ENCODE assay signal across 15 cellular contexts in the genomic region with DNA sequence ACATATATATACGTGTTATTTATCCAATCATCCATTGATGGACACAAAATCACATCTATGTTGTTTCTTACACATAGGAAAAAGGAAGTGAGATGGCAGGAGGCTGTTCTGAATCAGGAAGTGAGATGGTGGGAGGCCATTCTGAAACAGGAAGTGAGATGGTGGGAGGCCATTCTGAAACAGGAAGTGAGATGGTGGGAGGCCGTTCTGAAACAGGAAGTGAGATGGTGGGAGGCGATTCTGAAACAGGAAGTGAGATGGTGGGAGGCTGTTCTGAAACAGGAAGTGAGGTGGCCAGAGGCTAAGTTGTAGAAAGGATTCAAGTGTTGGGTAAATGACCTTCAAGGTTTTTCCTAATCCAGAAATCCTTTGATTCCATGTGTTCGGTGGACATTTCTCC.
DNase-seq lines count a peak whose midpoint lies in the region; ATAC-seq, FAIRE-seq and TF ChIP-seq lines count a peak whose summit lies in the region.
"Had no signal": no experiment of that assay in that cellular context is flagged by ENCODE, and none has a peak within 500 bp of the region (broad histone marks: within the 10 kb centered on the region; RNA-seq: fewer than 3 reads in every experiment).

No MANE protein-coding gene starts in this region.

- DNase-seq in A549 (ENCODE audit: low read depth in 1 of 2, low spot score in 1 of 2) (peak; percentile 26 to 68), GF-D8 (lab: John Stamatoyannopoulos, UW) (peak; percentile 89), NOMO-1 treated with DMSO at 0.1 percent for 48 hours (lab: John Stamatoyannopoulos, UW; ENCODE audit: unreplicated experiment) (peak; percentile 88), NCI-H524 (lab: John Stamatoyannopoulos, UW) (no peak)
- DNase-seq in activated CD8-positive, alpha-beta T cell treated with anti-CD3 and anti-CD28 coated beads, Interleukin-2, amount 10 ng/mL, durations not matched to agents 7 days and 5 days, result peak; percentile 34
- DNase-seq: activated CD4-positive, alpha-beta T cell treated with anti-CD3 and anti-CD28 coated beads, Interleukin-2, amount 50 U/mL, for 4 hours; activated naive CD4-positive, alpha-beta T cell; H9; IMR-90; stimulated activated CD4-positive, alpha-beta T cell treated with anti-CD3 and anti-CD28 coated beads, Interleukin-2, amount 100 ng/mL, for 24 hours; SW 1271 had no signal

- TF ChIP-seq EP300 in A549 (IDR thresholded peaks at IDR 0.05), result no peak

- no peak for TF ChIP-seq CTCF in A549 (IDR thresholded peaks at IDR 0.05)

- TF ChIP-seq RAD21 in A549 (conservative IDR thresholded peaks at IDR 0.05 in 1 of 2, IDR thresholded peaks at IDR 0.05 in 1 of 2), result no peak

- H3K4me3 ChIP-seq in A549, result no peak overlapping the region

- H3K4me3 Mint-ChIP-seq in activated CD8-positive, alpha-beta T cell treated with anti-CD3 and anti-CD28 coated beads, Interleukin-2, amount 10 ng/mL, durations not matched to agents 7 days and 5 days, result no peak overlapping the region
- H3K4me3 Mint-ChIP-seq: CD14-positive monocyte, H9 had no signal

- H3K9me3 ChIP-seq in A549, result peaks cover 17% of the 10 kb centered on the region

- POLR2A ChIA-PET in A549 (lab: Yijun Ruan, JAX), result no interaction called here
- POLR2A ChIA-PET in activated CD8-positive, alpha-beta T cell treated with anti-CD3 and anti-CD28 coated beads, Interleukin-2, amount 10 ng/mL, durations not matched to agents 7 days and 5 days (lab: Charles Lee), result no interaction called here

- no peak for TF ChIP-seq POLR2A in A549 (IDR thresholded peaks at IDR 0.05; ENCODE audit: low read length)

- peak overlapping the region; percentile 67 for H3K27ac Mint-ChIP-seq in activated CD8-positive, alpha-beta T cell treated with anti-CD3 and anti-CD28 coated beads, Interleukin-2, amount 10 ng/mL, durations not matched to agents 7 days and 5 days
- H3K27ac Mint-ChIP-seq: H9 had no signal

- peaks cover 5% of the 10 kb centered on the region for H3K36me3 Mint-ChIP-seq in activated CD8-positive, alpha-beta T cell treated with anti-CD3 and anti-CD28 coated beads, Interleukin-2, amount 10 ng/mL, durations not matched to agents 7 days and 5 days (ENCODE audit: low read depth)
- H3K36me3 Mint-ChIP-seq: CD14-positive monocyte had no signal

- FAIRE-seq in A549 (lab: Jason Lieb, UNC), result no peak

- 0 out of 3 replicates have a peak, but pooled peaks cover 6% of the 10 kb centered on the region for H3K4me1 ChIP-seq in A549

- H3K9me3 Mint-ChIP-seq in activated CD8-positive, alpha-beta T cell treated with anti-CD3 and anti-CD28 coated beads, Interleukin-2, amount 10 ng/mL, durations not matched to agents 7 days and 5 days (ENCODE audit: insufficient read depth), result peaks cover 17% of the 10 kb centered on the region

- H3K4me2 ChIP-seq in A549, result no peak overlapping the region

- CTCF ChIA-PET in A549 (lab: Yijun Ruan, JAX), result no interaction called here
- CTCF ChIA-PET in activated CD8-positive, alpha-beta T cell treated with anti-CD3 and anti-CD28 coated beads, Interleukin-2, amount 10 ng/mL, durations not matched to agents 7 days and 5 days (lab: Charles Lee), result no interaction called here

- H3K4me1 Mint-ChIP-seq in activated CD8-positive, alpha-beta T cell treated with anti-CD3 and anti-CD28 coated beads, Interleukin-2, amount 10 ng/mL, durations not matched to agents 7 days and 5 days (ENCODE audit: low read depth), result peaks cover 7% of the 10 kb centered on the region
- H3K4me1 Mint-ChIP-seq: CD14-positive monocyte had no signal

- ATAC-seq in A549 (no peak), GM21786 (IDR thresholded peaks at IDR 0.05; ENCODE audit: unreplicated experiment) (no peak), GM18909 (IDR thresholded peaks at IDR 0.05; ENCODE audit: poor library complexity, unreplicated experiment) (no peak), HG03439 (IDR thresholded peaks at IDR 0.05; ENCODE audit: unreplicated experiment) (no peak)
- ATAC-seq in activated CD8-positive, alpha-beta T cell treated with anti-CD3 and anti-CD28 coated beads, Interleukin-2, amount 10 ng/mL, durations not matched to agents 7 days and 5 days, result no peak

- H3K27me3 Mint-ChIP-seq in activated CD8-positive, alpha-beta T cell treated with anti-CD3 and anti-CD28 coated beads, Interleukin-2, amount 10 ng/mL, durations not matched to agents 7 days and 5 days (ENCODE audit: low read depth), result no peaks in the 10 kb centered on the region

- 10% methylated on average over 4 of the region's 4 CpGs for WGBS in A549 (ENCODE audit: missing lambda C conversion rate)

- H3K27ac ChIP-seq in A549, result no peak overlapping the region

TF ChIP-seq in A549, 52 proteins besides CTCF, POLR2A, EP300 and RAD21 (continues in another document):
- TF ChIP-seq CBX2 (IDR thresholded peaks at IDR 0.05; ENCODE audit: borderline replicate concordance, low read depth), result no peak
- no peak for TF ChIP-seq RCOR1 (IDR thresholded peaks at IDR 0.05; ENCODE audit: low read depth, low read length)
- no peak for TF ChIP-seq FOSB (CRISPR knock-in tag; IDR thresholded peaks at IDR 0.05)
- TF ChIP-seq FOXS1 (CRISPR knock-in tag; IDR thresholded peaks at IDR 0.05), result no peak
- TF ChIP-seq, protein P1, sequence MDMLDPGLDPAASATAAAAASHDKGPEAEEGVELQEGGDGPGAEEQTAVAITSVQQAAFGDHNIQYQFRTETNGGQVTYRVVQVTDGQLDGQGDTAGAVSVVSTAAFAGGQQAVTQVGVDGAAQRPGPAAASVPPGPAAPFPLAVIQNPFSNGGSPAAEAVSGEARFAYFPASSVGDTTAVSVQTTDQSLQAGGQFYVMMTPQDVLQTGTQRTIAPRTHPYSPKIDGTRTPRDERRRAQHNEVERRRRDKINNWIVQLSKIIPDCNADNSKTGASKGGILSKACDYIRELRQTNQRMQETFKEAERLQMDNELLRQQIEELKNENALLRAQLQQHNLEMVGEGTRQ (IDR thresholded peaks at IDR 0.05), result no peak
- TF ChIP-seq, protein P2, sequence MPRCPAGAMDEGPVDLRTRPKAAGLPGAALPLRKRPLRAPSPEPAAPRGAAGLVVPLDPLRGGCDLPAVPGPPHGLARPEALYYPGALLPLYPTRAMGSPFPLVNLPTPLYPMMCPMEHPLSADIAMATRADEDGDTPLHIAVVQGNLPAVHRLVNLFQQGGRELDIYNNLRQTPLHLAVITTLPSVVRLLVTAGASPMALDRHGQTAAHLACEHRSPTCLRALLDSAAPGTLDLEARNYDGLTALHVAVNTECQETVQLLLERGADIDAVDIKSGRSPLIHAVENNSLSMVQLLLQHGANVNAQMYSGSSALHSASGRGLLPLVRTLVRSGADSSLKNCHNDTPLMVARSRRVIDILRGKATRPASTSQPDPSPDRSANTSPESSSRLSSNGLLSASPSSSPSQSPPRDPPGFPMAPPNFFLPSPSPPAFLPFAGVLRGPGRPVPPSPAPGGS (IDR thresholded peaks at IDR 0.05), result no peak
- no peak for TF ChIP-seq SMC3 (IDR thresholded peaks at IDR 0.05)
- no peak for TF ChIP-seq POLR2AphosphoS2 (conservative IDR thresholded peaks at IDR 0.05; ENCODE audit: low read length)
- TF ChIP-seq, protein P3, sequence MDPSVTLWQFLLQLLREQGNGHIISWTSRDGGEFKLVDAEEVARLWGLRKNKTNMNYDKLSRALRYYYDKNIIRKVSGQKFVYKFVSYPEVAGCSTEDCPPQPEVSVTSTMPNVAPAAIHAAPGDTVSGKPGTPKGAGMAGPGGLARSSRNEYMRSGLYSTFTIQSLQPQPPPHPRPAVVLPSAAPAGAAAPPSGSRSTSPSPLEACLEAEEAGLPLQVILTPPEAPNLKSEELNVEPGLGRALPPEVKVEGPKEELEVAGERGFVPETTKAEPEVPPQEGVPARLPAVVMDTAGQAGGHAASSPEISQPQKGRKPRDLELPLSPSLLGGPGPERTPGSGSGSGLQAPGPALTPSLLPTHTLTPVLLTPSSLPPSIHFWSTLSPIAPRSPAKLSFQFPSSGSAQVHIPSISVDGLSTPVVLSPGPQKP (IDR thresholded peaks at IDR 0.05; ENCODE audit: low read depth, low read length), result no peak
- TF ChIP-seq, protein P4, sequence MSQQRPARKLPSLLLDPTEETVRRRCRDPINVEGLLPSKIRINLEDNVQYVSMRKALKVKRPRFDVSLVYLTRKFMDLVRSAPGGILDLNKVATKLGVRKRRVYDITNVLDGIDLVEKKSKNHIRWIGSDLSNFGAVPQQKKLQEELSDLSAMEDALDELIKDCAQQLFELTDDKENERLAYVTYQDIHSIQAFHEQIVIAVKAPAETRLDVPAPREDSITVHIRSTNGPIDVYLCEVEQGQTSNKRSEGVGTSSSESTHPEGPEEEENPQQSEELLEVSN (IDR thresholded peaks at IDR 0.05; ENCODE audit: borderline replicate concordance, low read depth), result no peak
- no peak for TF ChIP-seq TP53 (CRISPR knock-in tag; IDR thresholded peaks at IDR 0.05)
- TF ChIP-seq NPAS2 (CRISPR knock-in tag; IDR thresholded peaks at IDR 0.05; ENCODE audit: borderline replicate concordance), result no peak
- no peak for TF ChIP-seq PHF8 (IDR thresholded peaks at IDR 0.05; ENCODE audit: borderline replicate concordance, low read depth)
- TF ChIP-seq, protein P5, sequence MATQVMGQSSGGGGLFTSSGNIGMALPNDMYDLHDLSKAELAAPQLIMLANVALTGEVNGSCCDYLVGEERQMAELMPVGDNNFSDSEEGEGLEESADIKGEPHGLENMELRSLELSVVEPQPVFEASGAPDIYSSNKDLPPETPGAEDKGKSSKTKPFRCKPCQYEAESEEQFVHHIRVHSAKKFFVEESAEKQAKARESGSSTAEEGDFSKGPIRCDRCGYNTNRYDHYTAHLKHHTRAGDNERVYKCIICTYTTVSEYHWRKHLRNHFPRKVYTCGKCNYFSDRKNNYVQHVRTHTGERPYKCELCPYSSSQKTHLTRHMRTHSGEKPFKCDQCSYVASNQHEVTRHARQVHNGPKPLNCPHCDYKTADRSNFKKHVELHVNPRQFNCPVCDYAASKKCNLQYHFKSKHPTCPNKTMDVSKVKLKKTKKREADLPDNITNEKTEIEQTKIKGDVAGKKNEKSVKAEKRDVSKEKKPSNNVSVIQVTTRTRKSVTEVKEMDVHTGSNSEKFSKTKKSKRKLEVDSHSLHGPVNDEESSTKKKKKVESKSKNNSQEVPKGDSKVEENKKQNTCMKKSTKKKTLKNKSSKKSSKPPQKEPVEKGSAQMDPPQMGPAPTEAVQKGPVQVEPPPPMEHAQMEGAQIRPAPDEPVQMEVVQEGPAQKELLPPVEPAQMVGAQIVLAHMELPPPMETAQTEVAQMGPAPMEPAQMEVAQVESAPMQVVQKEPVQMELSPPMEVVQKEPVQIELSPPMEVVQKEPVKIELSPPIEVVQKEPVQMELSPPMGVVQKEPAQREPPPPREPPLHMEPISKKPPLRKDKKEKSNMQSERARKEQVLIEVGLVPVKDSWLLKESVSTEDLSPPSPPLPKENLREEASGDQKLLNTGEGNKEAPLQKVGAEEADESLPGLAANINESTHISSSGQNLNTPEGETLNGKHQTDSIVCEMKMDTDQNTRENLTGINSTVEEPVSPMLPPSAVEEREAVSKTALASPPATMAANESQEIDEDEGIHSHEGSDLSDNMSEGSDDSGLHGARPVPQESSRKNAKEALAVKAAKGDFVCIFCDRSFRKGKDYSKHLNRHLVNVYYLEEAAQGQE (IDR thresholded peaks at IDR 0.05), result no peak

Comparison
In these comparisons a context has a peak if more than half of its experiments do, and no peak if none do; other contexts are left out.
1. DNase-seq: peak in A549 (2 of 2), GF-D8 (single experiment), NOMO-1 treated with DMSO at 0.1 percent for 48 hours (single experiment) and activated CD8-positive, alpha-beta T cell treated with anti-CD3 and anti-CD28 coated beads, Interleukin-2, amount 10 ng/mL, durations not matched to agents 7 days and 5 days (single experiment); none in NCI-H524 (0 of 2).